ENCODE assay signal across 8 cellular contexts in genomic region chr1:178093150-178093957, GRCh38. TPM values are rescaled to one million over a fixed set of nuclear protein-coding genes. Genes with fewer than 3 reads are reported as not detected.
DNase-seq lines count a peak whose midpoint lies in the region; ATAC-seq lines count a peak whose summit lies in the region.

No MANE protein-coding gene starts in this region.

- peak overlapping the region; percentile 18 for H2BK120ac ChIP-seq in mesendoderm (ENCODE audit: low read depth, low read length)

- peaks cover 3% of the 10 kb centered on the region for H3K79me1 ChIP-seq in mesendoderm (ENCODE audit: low read length)

- no CpG with 5 or more reads among the region's 53 CpGs for WGBS in mesendoderm (ENCODE audit: extremely low coverage, insufficient coverage, low lambda C conversion rate)

- H3K4ac ChIP-seq in mesendoderm (ENCODE audit: low read depth, low read length), result no peak overlapping the region

- ATAC-seq in GM18909 (IDR thresholded peaks at IDR 0.05; ENCODE audit: poor library complexity, unreplicated experiment), result peak; percentile 86
- peak; percentile 82 for ATAC-seq in HG03108 (IDR thresholded peaks at IDR 0.05; ENCODE audit: unreplicated experiment)

- H3K23ac ChIP-seq in mesendoderm (ENCODE audit: low read length), result no peak overlapping the region

- peak overlapping the region; percentile 53 for H2BK5ac ChIP-seq in mesendoderm (ENCODE audit: low read length)

- peaks cover 7% of the 10 kb centered on the region for H3K4me1 ChIP-seq in mesendoderm (ENCODE audit: control insufficient read depth, low read depth, low read length)

- H3K79me2 ChIP-seq in mesendoderm (ENCODE audit: control insufficient read depth, insufficient read depth, low read length), result peaks cover 28% of the 10 kb centered on the region

- H3K18ac ChIP-seq in mesendoderm (ENCODE audit: low read length), result peak overlapping the region; percentile 95

- DNase-seq in AG20443 (ENCODE audit: low spot score), result peak; percentile 97
- peak; percentile 97 for DNase-seq in NCI-H2227 (lab: John Stamatoyannopoulos, UW; ENCODE audit: unreplicated experiment)
- DNase-seq in activated CD4-positive, alpha-beta T cell treated with anti-CD3 and anti-CD28 coated beads, Interleukin-2, amount 50 U/mL, for 48 hours, result peak; percentile 38 to 52
- peak; percentile 81 for DNase-seq in epithelial cell of prostate (ENCODE audit: low read depth, low spot score)
- DNase-seq in mesendoderm, result peak; percentile 99
- peak; percentile 19 to 20 for DNase-seq in stimulated activated CD8-positive, alpha-beta memory T cell treated with anti-CD3 and anti-CD28 coated beads, Interleukin-15, amount 100 ng/mL, for 48 hours (ENCODE audit: low read depth in 2 of 2)

- no peak overlapping the region for H4K5ac ChIP-seq in mesendoderm (ENCODE audit: low read length)

- peak overlapping the region; percentile 74 for H3K27ac ChIP-seq in epithelial cell of prostate
- peak overlapping the region; percentile 99 for H3K27ac ChIP-seq in mesendoderm (ENCODE audit: low read depth, low read length)

- H2AK5ac ChIP-seq in mesendoderm (ENCODE audit: low read length), result no peak overlapping the region

- peak overlapping the region; percentile 93 for H3K56ac ChIP-seq in mesendoderm (ENCODE audit: low read length)

- H3K36me3 ChIP-seq in mesendoderm (ENCODE audit: control insufficient read depth, insufficient read depth, low read length), result no peaks in the 10 kb centered on the region

- H3K4me3 ChIP-seq in mesendoderm (ENCODE audit: low read length), result peak overlapping the region; percentile 83

- H3K27me3 ChIP-seq in mesendoderm (ENCODE audit: insufficient read depth, low read length, poor library complexity), result no peaks in the 10 kb centered on the region

- H4K8ac ChIP-seq in mesendoderm (ENCODE audit: low read depth, low read length), result no peak overlapping the region

- H3K9ac ChIP-seq in mesendoderm (ENCODE audit: low read length), result peak overlapping the region; percentile 88

- H2BK15ac ChIP-seq in mesendoderm (replicated peaks; ENCODE audit: low read depth), result no peak overlapping the region

- H3K4me2 ChIP-seq in mesendoderm (ENCODE audit: low read length), result peak overlapping the region; percentile 22

RNA-seq across cellular contexts. Expression of gene RASAL2, which starts 0.6 kb away (rescaled TPM):
- 16.0 TPM for polyA plus RNA-seq in mesendoderm (2013, experiment 1 of 2)
- polyA plus RNA-seq in mesendoderm (2013, experiment 2 of 2), result 16.9 TPM

Comparison
In these comparisons a context has a peak if more than half of its experiments do, and no peak if none do; other contexts are left out.
1. Peak in every context shown above with its lines: DNase-seq, ATAC-seq, H3K4me3 ChIP-seq and H3K27ac ChIP-seq.
2. DNase-seq: peak in every context shown above with its lines; median percentile 99 in mesendoderm; 97 in AG20443; 97 in NCI-H2227; 81 in epithelial cell of prostate; 45 in activated CD4-positive, alpha-beta T cell treated with anti-CD3 and anti-CD28 coated beads, Interleukin-2, amount 50 U/mL, for 48 hours; 20 in stimulated activated CD8-positive, alpha-beta memory T cell treated with anti-CD3 and anti-CD28 coated beads, Interleukin-15, amount 100 ng/mL, for 48 hours.